Comparison of ENCODE assay signal across 10 cellular contexts in the genomic region with DNA sequence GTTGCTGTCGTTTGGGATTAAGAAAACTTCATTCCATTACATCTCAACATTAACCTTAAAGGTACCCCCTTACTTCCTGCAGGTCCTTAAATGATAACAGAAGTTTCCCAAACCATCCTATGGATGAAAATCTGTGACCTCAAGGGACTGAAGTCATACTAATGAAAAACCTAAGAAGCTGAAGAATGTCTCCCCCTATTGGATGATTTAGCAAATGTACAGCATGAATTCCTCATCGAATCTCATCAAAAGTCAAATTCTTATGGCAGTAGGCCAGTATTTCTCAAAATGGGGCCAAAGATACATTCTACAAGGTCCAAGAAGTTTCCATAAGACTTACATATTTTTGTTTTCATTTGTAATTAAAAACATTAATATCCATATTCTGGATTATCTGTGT. TPM values are rescaled to one million over a fixed set of nuclear protein-coding genes. Genes with fewer than 3 reads are reported as not detected.
A peak's percentile ranks its signal among the peaks of the same experiment; 100 is the strongest.
DNase-seq lines count a peak whose midpoint lies in the region; ATAC-seq, FAIRE-seq and TF ChIP-seq lines count a peak whose summit lies in the region.
"Had no signal": no experiment of that assay in that cellular context is flagged by ENCODE, and none has a peak within 500 bp of the region (broad histone marks: within the 10 kb centered on the region; RNA-seq: fewer than 3 reads in every experiment).

No MANE protein-coding gene starts in this region.

- no peaks in the 10 kb centered on the region for H3K79me1 ChIP-seq in mesendoderm (ENCODE audit: low read length)

- H3K27ac ChIP-seq in K562 (ENCODE audit: extremely low read depth, low read depth, low read length) (no peak overlapping the region), mesendoderm (ENCODE audit: low read depth, low read length) (no peak overlapping the region)

- no peak overlapping the region for H3K56ac ChIP-seq in mesendoderm (ENCODE audit: low read length)

- 0 out of 4 replicates have a peak, but pooled peaks of 1 of the 2 experiments have one; percentile 13 for TF ChIP-seq RAD21 in K562 (CRISPR knock-in tag; conservative IDR thresholded peaks at IDR 0.05 in 1 of 2, IDR thresholded peaks at IDR 0.05 in 1 of 2)

- POLR2A ChIA-PET in K562 (lab: Yijun Ruan, JAX) = interaction anchor here (0.8 kb wide), 1 partner anchor 12 kb away, joined by 4 read pairs; no protein-coding TSS in a partner anchor

- TF ChIP-seq CTCF in Calu3 (IDR thresholded peaks at IDR 0.05; ENCODE audit: unreplicated experiment) (peak; percentile 17), K562 (IDR thresholded peaks at IDR 0.05 in 2 of 3, conservative IDR thresholded peaks at IDR 0.05 in 1 of 3; ENCODE audit: insufficient read depth in 2 of 3, low read depth in 1 of 3, low read length in 3 of 3) (peak; percentile 21 to 37 (median 33); a peak in 3 of 6 replicates)

- H2AK5ac ChIP-seq in mesendoderm (ENCODE audit: low read length) = no peak overlapping the region

- no peaks in the 10 kb centered on the region; the same call in none of the 2 replicates for H3K9me3 ChIP-seq in K562 (replicated peaks; ENCODE audit: control insufficient read depth, insufficient read depth, low read depth, low read length)

- no peaks in the 10 kb centered on the region for H3K9me3 Mint-ChIP-seq in Calu3 (ENCODE audit: low read depth, unreplicated experiment)
- H3K9me3 Mint-ChIP-seq in activated T-helper 1 cell treated with anti-CD3 and anti-CD28 coated beads, Interleukin-12 subunit alpha, Interleukin-12 subunit beta, Interleukin-2, Interleukin-4 antibody, amounts not matched to agents 30 ng/mL and 10 ng/mL and 1 ng/mL, durations not matched to agents 14 hours and 24 hours and 36 hours = no peaks in the 10 kb centered on the region
- H3K9me3 Mint-ChIP-seq: naive thymus-derived CD8-positive, alpha-beta T cell had no signal

- no peaks in the 10 kb centered on the region for H4K20me1 ChIP-seq in K562 (replicated peaks; ENCODE audit: control insufficient read depth, insufficient read depth, low read length)

- no peak overlapping the region for H3K4me3 ChIP-seq in K562
- H3K4me3 ChIP-seq in mesendoderm (ENCODE audit: low read length) = no peak overlapping the region

- H2BK15ac ChIP-seq in mesendoderm (replicated peaks; ENCODE audit: low read depth) = no peak overlapping the region

- no peak overlapping the region for H2AFZ ChIP-seq in K562 (ENCODE audit: low read depth, low read length)

- no peak overlapping the region for H2BK120ac ChIP-seq in mesendoderm (ENCODE audit: low read depth, low read length)

- H4K8ac ChIP-seq in mesendoderm (ENCODE audit: low read depth, low read length) = no peak overlapping the region

- H3K36me3 ChIP-seq in K562 (ENCODE audit: control insufficient read depth, insufficient read depth, low read length) (peaks cover 83% of the 10 kb centered on the region), mesendoderm (ENCODE audit: control insufficient read depth, insufficient read depth, low read length) (peaks cover 12% of the 10 kb centered on the region)

- H3K18ac ChIP-seq in mesendoderm (ENCODE audit: low read length) = no peak overlapping the region

- H3K9ac ChIP-seq in K562 (ENCODE audit: insufficient read depth in 1 of 2, low read depth in 2 of 2, low read length in 2 of 2) (no peak overlapping the region), mesendoderm (ENCODE audit: low read length) (no peak overlapping the region)

- BruUV-seq in Calu3 (replicated peaks; lab: Mats Ljungman, UMichigan) = no TSS peak
- no TSS peak for BruUV-seq in K562 (replicated peaks; lab: Mats Ljungman, UMichigan)

- peaks cover 10% of the 10 kb centered on the region for H3K36me3 Mint-ChIP-seq in Calu3 (ENCODE audit: insufficient read depth, unreplicated experiment)
- H3K36me3 Mint-ChIP-seq in activated T-helper 1 cell treated with anti-CD3 and anti-CD28 coated beads, Interleukin-12 subunit alpha, Interleukin-12 subunit beta, Interleukin-2, Interleukin-4 antibody, amounts not matched to agents 30 ng/mL and 10 ng/mL and 1 ng/mL, durations not matched to agents 14 hours and 24 hours and 36 hours (ENCODE audit: low read depth) = peaks cover 59% of the 10 kb centered on the region

- no peaks in the 10 kb centered on the region for H3K27me3 Mint-ChIP-seq in Calu3 (ENCODE audit: unreplicated experiment)
- no peaks in the 10 kb centered on the region for H3K27me3 Mint-ChIP-seq in activated T-helper 1 cell treated with anti-CD3 and anti-CD28 coated beads, Interleukin-12 subunit alpha, Interleukin-12 subunit beta, Interleukin-2, Interleukin-4 antibody, amounts not matched to agents 30 ng/mL and 10 ng/mL and 1 ng/mL, durations not matched to agents 14 hours and 24 hours and 36 hours (ENCODE audit: insufficient read depth)
- H3K27me3 Mint-ChIP-seq: naive thymus-derived CD8-positive, alpha-beta T cell had no signal

- no peaks in the 10 kb centered on the region for H3K4me1 ChIP-seq in K562 (replicated peaks in 1 of 2; ENCODE audit: control insufficient read depth in 2 of 2, insufficient read depth in 2 of 2, low read length in 2 of 2)
- no peaks in the 10 kb centered on the region for H3K4me1 ChIP-seq in mesendoderm (ENCODE audit: control insufficient read depth, low read depth, low read length)

- ATAC-seq in K562 (no peak), GM18861 (IDR thresholded peaks at IDR 0.05; ENCODE audit: unreplicated experiment) (no peak), GM19035 (IDR thresholded peaks at IDR 0.05; ENCODE audit: unreplicated experiment) (no peak)
- ATAC-seq: naive thymus-derived CD8-positive, alpha-beta T cell had no signal

- no peak for TF ChIP-seq POLR2A in K562 (conservative IDR thresholded peaks at IDR 0.05)

- H3K79me2 ChIP-seq in K562 (ENCODE audit: control insufficient read depth, insufficient read depth, low read length) (peaks cover 16% of the 10 kb centered on the region), mesendoderm (ENCODE audit: control insufficient read depth, insufficient read depth, low read length) (no peaks in the 10 kb centered on the region)

- no peaks in the 10 kb centered on the region for H3K9me1 ChIP-seq in K562 (ENCODE audit: control insufficient read depth, insufficient read depth, low read length)

- no peak overlapping the region for H3K23ac ChIP-seq in mesendoderm (ENCODE audit: low read length)

- no peak overlapping the region for H2BK5ac ChIP-seq in mesendoderm (ENCODE audit: low read length)

- no peak overlapping the region for H3K4me3 Mint-ChIP-seq in Calu3 (ENCODE audit: low read depth, unreplicated experiment)
- no peak overlapping the region for H3K4me3 Mint-ChIP-seq in activated T-helper 1 cell treated with anti-CD3 and anti-CD28 coated beads, Interleukin-12 subunit alpha, Interleukin-12 subunit beta, Interleukin-2, Interleukin-4 antibody, amounts not matched to agents 30 ng/mL and 10 ng/mL and 1 ng/mL, durations not matched to agents 14 hours and 24 hours and 36 hours
- H3K4me3 Mint-ChIP-seq: naive thymus-derived CD8-positive, alpha-beta T cell had no signal

- H3K4me2 ChIP-seq in K562 (ENCODE audit: insufficient read depth, low read length) (no peak overlapping the region), mesendoderm (ENCODE audit: low read length) (no peak overlapping the region)

- intact Hi-C loops in Calu3 (cut with micrococcal nuclease; ENCODE audit: unreplicated experiment) (no loop called here), K562 (cut with micrococcal nuclease) (no loop called here)
- intact Hi-C loops in activated T-helper 1 cell treated with anti-CD3 and anti-CD28 coated beads, Interleukin-12 subunit alpha, Interleukin-12 subunit beta, Interleukin-2, Interleukin-4 antibody, amounts not matched to agents 30 ng/mL and 10 ng/mL and 1 ng/mL, durations not matched to agents 14 hours and 24 hours and 36 hours (cut with micrococcal nuclease) = loop anchor here (1.0 kb wide), 1 partner anchor 38 kb away; no protein-coding TSS in a partner anchor

- DNase-seq in Calu3 = no peak
- peak; percentile 34 to 52 for DNase-seq in Kasumi-1 (lab: John Stamatoyannopoulos, UW)
- DNase-seq in K562 (ENCODE audit: extremely low read depth in 1 of 4, low spot score in 3 of 4) = peak in 3 of 4 experiments; percentile 14 to 26 (median 25)
- peak; percentile 47 for DNase-seq in mesendoderm
- DNase-seq in activated T-helper 1 cell treated with anti-CD3 and anti-CD28 coated beads, Interleukin-12 subunit alpha, Interleukin-12 subunit beta, Interleukin-2, Interleukin-4 antibody, amounts not matched to agents 30 ng/mL and 10 ng/mL and 1 ng/mL, durations not matched to agents 14 hours and 24 hours and 36 hours (ENCODE audit: low spot score) = no peak
- no peak for DNase-seq in HPDE6-E6E7 (ENCODE audit: extremely low spot score)
- DNase-seq: NCI-H1436 treated with DMSO at 0.1 percent for 48 hours had no signal

- H3K27ac Mint-ChIP-seq in Calu3 (ENCODE audit: unreplicated experiment) = no peak overlapping the region
- H3K27ac Mint-ChIP-seq in activated T-helper 1 cell treated with anti-CD3 and anti-CD28 coated beads, Interleukin-12 subunit alpha, Interleukin-12 subunit beta, Interleukin-2, Interleukin-4 antibody, amounts not matched to agents 30 ng/mL and 10 ng/mL and 1 ng/mL, durations not matched to agents 14 hours and 24 hours and 36 hours = no peak overlapping the region
- H3K27ac Mint-ChIP-seq: naive thymus-derived CD8-positive, alpha-beta T cell had no signal

- no peak for FAIRE-seq in K562 (lab: Jason Lieb, UNC)

- WGBS in K562 (ENCODE audit: insufficient coverage, low coverage, missing lambda C conversion rate) = 39% methylated on average over 2 of the region's 2 CpGs
- WGBS in mesendoderm (ENCODE audit: extremely low coverage, insufficient coverage, low lambda C conversion rate) = no CpG with 5 or more reads among the region's 2 CpGs

- no peak overlapping the region for H3K4ac ChIP-seq in mesendoderm (ENCODE audit: low read depth, low read length)

- H3K27me3 ChIP-seq in K562 (ENCODE audit: control insufficient read depth in 2 of 2, insufficient read depth in 2 of 2, low read length in 2 of 2) = no peaks in the 10 kb centered on the region
- H3K27me3 ChIP-seq in mesendoderm (ENCODE audit: insufficient read depth, low read length, poor library complexity) = no peaks in the 10 kb centered on the region

- no peak for TF ChIP-seq EP300 in K562 (IDR thresholded peaks at IDR 0.05; ENCODE audit: low read length)

- no peak overlapping the region for H4K5ac ChIP-seq in mesendoderm (ENCODE audit: low read length)

- H3K4me1 Mint-ChIP-seq in Calu3 (ENCODE audit: low read depth, unreplicated experiment) = no peaks in the 10 kb centered on the region
- peaks cover 7% of the 10 kb centered on the region for H3K4me1 Mint-ChIP-seq in activated T-helper 1 cell treated with anti-CD3 and anti-CD28 coated beads, Interleukin-12 subunit alpha, Interleukin-12 subunit beta, Interleukin-2, Interleukin-4 antibody, amounts not matched to agents 30 ng/mL and 10 ng/mL and 1 ng/mL, durations not matched to agents 14 hours and 24 hours and 36 hours (ENCODE audit: low read depth)

- CTCF ChIA-PET in Calu3 (lab: Charles Lee) (interaction anchor here (0.6 to 1.6 kb wide), 2 partner anchors 37 to 987 kb away, joined by 3 to 5 read pairs; no protein-coding TSS in a partner anchor), K562 (lab: Yijun Ruan, JAX; ENCODE audit: low intra/inter-chr PET ratio) (interaction anchor here (0.9 kb wide), 1 partner anchor 54 kb away, joined by 3 read pairs; no protein-coding TSS in a partner anchor)

- in situ Hi-C loops in K562 (cut with MboI) = no loop called here

RNA-seq across cellular contexts. Expression of gene SCO1, which starts 13.5 kb away (rescaled TPM):
- 27.4 and 29.4 TPM in 2 replicates for total RNA-seq in Calu3 (2022)
- total RNA-seq in K562 (2011; cell fraction: chromatin; rRNA removed; ENCODE audit: low replicate concordance) = 15.9 and 22.9 TPM in 2 replicates
- 34.9 and 35.4 TPM in 2 replicates for total RNA-seq in K562 (2011; cell fraction: nucleolus; rRNA removed)
- 22.3 and 24.8 TPM in 2 replicates for total RNA-seq in K562 (2011; cell fraction: nucleoplasm; rRNA removed)
- total RNA-seq in K562 (2014; rRNA removed) = 40.9 and 51.1 TPM in 2 replicates
- total RNA-seq in K562 (2014; rRNA removed; fragmentation: Illumina TruSeq; extraction: Trizol) = 24.1 and 24.6 TPM in 2 replicates
- total RNA-seq in K562 (2015; rRNA removed; fragmentation: Illumina TruSeq; extraction: Trizol) = 19.7 and 20.5 TPM in 2 replicates
- total RNA-seq in K562 (2021) = 32.9 and 35.1 TPM in 2 replicates
- 17.3 and 22.1 TPM in 2 replicates for polyA plus RNA-seq in K562 (2011; rRNA removed)
- polyA plus RNA-seq in K562 (2011; cell fraction: cytosol; rRNA removed) = 10.0 and 13.6 TPM in 2 replicates
- polyA plus RNA-seq in K562 (2011; cell fraction: nucleus; rRNA removed) = 12.4 and 25.9 TPM in 2 replicates
- 9.6 and 13.6 TPM in 2 replicates for polyA plus RNA-seq in K562 (2012)
- 16.0 and 16.6 TPM in 2 replicates for polyA plus RNA-seq in K562 (2014; fragmentation: Illumina TruSeq; extraction: Trizol)
- polyA plus RNA-seq in K562 (2014; fragmentation: Nextera tagmentation; extraction: Ambion mirVana) = 1 to 10 TPM; 7.1 to 8.6 TPM
- 28.1 and 35.6 TPM in 2 replicates for polyA plus RNA-seq in K562 (2014; rRNA removed)
- polyA minus RNA-seq in K562 (2011; rRNA and poly(A)+ RNA removed) = 19.9 and 21.2 TPM in 2 replicates
- 9.2 and 13.8 TPM in 2 replicates for polyA minus RNA-seq in K562 (2011; cell fraction: cytosol; rRNA and poly(A)+ RNA removed)
- 27.3 and 33.8 TPM in 2 replicates for polyA minus RNA-seq in K562 (2011; cell fraction: nucleus; rRNA and poly(A)+ RNA removed)
- polyA plus RNA-seq in mesendoderm (2013, experiment 1 of 2) = 29.8 TPM
- polyA plus RNA-seq in mesendoderm (2013, experiment 2 of 2) = 29.2 TPM
- 42.0 and 43.7 TPM in 2 replicates for total RNA-seq in activated T-helper 1 cell treated with anti-CD3 and anti-CD28 coated beads, Interleukin-12 subunit alpha, Interleukin-12 subunit beta, Interleukin-2, Interleukin-4 antibody, amounts not matched to agents 30 ng/mL and 10 ng/mL and 1 ng/mL, durations not matched to agents 14 hours and 24 hours and 36 hours

RNA-seq across cellular contexts. Expression of gene ADPRM, which starts 13.5 kb away (rescaled TPM):
- total RNA-seq in Calu3 (2022) (3.2 and 4.2 TPM in 2 replicates), K562 (2014; rRNA removed) (4.0 and 4.7 TPM in 2 replicates), K562 (2014; rRNA removed; fragmentation: Illumina TruSeq; extraction: Trizol) (9.0 and 10.0 TPM in 2 replicates), K562 (2015; rRNA removed; fragmentation: Illumina TruSeq; extraction: Trizol) (4.6 and 5.2 TPM in 2 replicates), K562 (2021) (5.1 and 5.3 TPM in 2 replicates)
- total RNA-seq in K562 (2011; cell fraction: chromatin; rRNA removed; ENCODE audit: low replicate concordance) = 6.3 and 16.1 TPM in 2 replicates
- 5.8 and 6.8 TPM in 2 replicates for total RNA-seq in K562 (2011; cell fraction: nucleolus; rRNA removed)
- 5.5 and 8.9 TPM in 2 replicates for total RNA-seq in K562 (2011; cell fraction: nucleoplasm; rRNA removed)
- polyA plus RNA-seq in K562 (2011; rRNA removed) (11.4 and 11.5 TPM in 2 replicates), K562 (2014; fragmentation: Illumina TruSeq; extraction: Trizol) (6.0 and 6.2 TPM in 2 replicates), K562 (2014; fragmentation: Nextera tagmentation; extraction: Ambion mirVana) (10 to 100 TPM; 13.8 to 17.6 TPM), K562 (2014; rRNA removed) (5.5 and 5.6 TPM in 2 replicates)
- 3.9 and 8.4 TPM in 2 replicates for polyA plus RNA-seq in K562 (2011; cell fraction: cytosol; rRNA removed)
- polyA plus RNA-seq in K562 (2011; cell fraction: nucleus; rRNA removed) = 3.4 and 5.5 TPM in 2 replicates
- 5.6 and 10.6 TPM in 2 replicates for polyA plus RNA-seq in K562 (2012)
- polyA minus RNA-seq in K562 (2011; rRNA and poly(A)+ RNA removed) = 16.4 and 17.1 TPM in 2 replicates
- polyA minus RNA-seq in K562 (2011; cell fraction: cytosol; rRNA and poly(A)+ RNA removed) = 2.2 and 2.7 TPM in 2 replicates
- polyA minus RNA-seq in K562 (2011; cell fraction: nucleus; rRNA and poly(A)+ RNA removed) = 5.3 and 9.8 TPM in 2 replicates
- polyA plus RNA-seq in mesendoderm (2013, experiment 1 of 2) = 5.7 TPM
- polyA plus RNA-seq in mesendoderm (2013, experiment 2 of 2) = 5.7 TPM
- total RNA-seq in activated T-helper 1 cell treated with anti-CD3 and anti-CD28 coated beads, Interleukin-12 subunit alpha, Interleukin-12 subunit beta, Interleukin-2, Interleukin-4 antibody, amounts not matched to agents 30 ng/mL and 10 ng/mL and 1 ng/mL, durations not matched to agents 14 hours and 24 hours and 36 hours = 10.3 and 12.6 TPM in 2 replicates

RNA-seq across cellular contexts. Expression of gene MYH3, which starts 26.7 kb away (rescaled TPM):
- total RNA-seq in Calu3 (2022) (2.7 and 2.9 TPM in 2 replicates), K562 (2014; rRNA removed) (0.12 and 0.36 TPM in 2 replicates), K562 (2014; rRNA removed; fragmentation: Illumina TruSeq; extraction: Trizol) (0.38 and 0.44 TPM in 2 replicates), K562 (2015; rRNA removed; fragmentation: Illumina TruSeq; extraction: Trizol) (0.30 and 0.51 TPM in 2 replicates), K562 (2021) (0.07 and 0.35 TPM in 2 replicates)
- 2.1 and 3.5 TPM in 2 replicates for total RNA-seq in K562 (2011; cell fraction: chromatin; rRNA removed; ENCODE audit: low replicate concordance)
- total RNA-seq in K562 (2011; cell fraction: nucleolus; rRNA removed) = 2.7 and 3.3 TPM in 2 replicates
- total RNA-seq in K562 (2011; cell fraction: nucleoplasm; rRNA removed) = 1.6 and 2.5 TPM in 2 replicates
- polyA plus RNA-seq in K562 (2011; rRNA removed) (0.75 and 0.91 TPM in 2 replicates), K562 (2014; fragmentation: Illumina TruSeq; extraction: Trizol) (0.44 and 0.51 TPM in 2 replicates), K562 (2014; fragmentation: Nextera tagmentation; extraction: Ambion mirVana) (under 1 TPM in 1 of 2 experiments, not detected in 1; 0.31 TPM), K562 (2014; rRNA removed) (0.22 and 0.24 TPM in 2 replicates)
- 0.12 and 0.49 TPM in 2 replicates for polyA plus RNA-seq in K562 (2011; cell fraction: cytosol; rRNA removed)
- polyA plus RNA-seq in K562 (2011; cell fraction: nucleus; rRNA removed) = 1.7 and 2.6 TPM in 2 replicates
- polyA plus RNA-seq in K562 (2012) = 0.17 and 0.26 TPM in 2 replicates
- 0.21 and 0.90 TPM in 2 replicates for polyA minus RNA-seq in K562 (2011; rRNA and poly(A)+ RNA removed)
- polyA minus RNA-seq in K562 (2011; cell fraction: cytosol; rRNA and poly(A)+ RNA removed) = not detected in 2 replicates
- 0.78 and 1.3 TPM in 2 replicates for polyA minus RNA-seq in K562 (2011; cell fraction: nucleus; rRNA and poly(A)+ RNA removed)
- 1.1 TPM for polyA plus RNA-seq in mesendoderm (2013, experiment 1 of 2)
- 0.70 TPM for polyA plus RNA-seq in mesendoderm (2013, experiment 2 of 2)
- 6.5 and 7.3 TPM in 2 replicates for total RNA-seq in activated T-helper 1 cell treated with anti-CD3 and anti-CD28 coated beads, Interleukin-12 subunit alpha, Interleukin-12 subunit beta, Interleukin-2, Interleukin-4 antibody, amounts not matched to agents 30 ng/mL and 10 ng/mL and 1 ng/mL, durations not matched to agents 14 hours and 24 hours and 36 hours

RNA-seq across cellular contexts. Expression of gene TMEM220, which starts 46.0 kb away (rescaled TPM):
- total RNA-seq in Calu3 (2022) (not detected in 2 replicates), K562 (2014; rRNA removed) (not detected in 2 replicates), K562 (2014; rRNA removed; fragmentation: Illumina TruSeq; extraction: Trizol) (not detected in 2 replicates), K562 (2015; rRNA removed; fragmentation: Illumina TruSeq; extraction: Trizol) (not detected in 2 replicates), K562 (2021) (not detected in 2 replicates)
- total RNA-seq in K562 (2011; cell fraction: chromatin; rRNA removed; ENCODE audit: low replicate concordance) = not detected in 2 replicates
- not detected in 2 replicates for total RNA-seq in K562 (2011; cell fraction: nucleolus; rRNA removed)
- total RNA-seq in K562 (2011; cell fraction: nucleoplasm; rRNA removed) = not detected in 2 replicates
- polyA plus RNA-seq in K562 (2011; rRNA removed) (not detected in 2 replicates), K562 (2014; fragmentation: Illumina TruSeq; extraction: Trizol) (not detected in 2 replicates), K562 (2014; fragmentation: Nextera tagmentation; extraction: Ambion mirVana) (not detected), K562 (2014; rRNA removed) (not detected in 2 replicates)
- not detected in 2 replicates for polyA plus RNA-seq in K562 (2011; cell fraction: cytosol; rRNA removed)
- polyA plus RNA-seq in K562 (2011; cell fraction: nucleus; rRNA removed) = not detected in 2 replicates
- polyA plus RNA-seq in K562 (2012) = 0.03 and 0.25 TPM in 2 replicates
- polyA minus RNA-seq in K562 (2011; rRNA and poly(A)+ RNA removed) = not detected in 2 replicates
- polyA minus RNA-seq in K562 (2011; cell fraction: cytosol; rRNA and poly(A)+ RNA removed) = not detected in 2 replicates
- polyA minus RNA-seq in K562 (2011; cell fraction: nucleus; rRNA and poly(A)+ RNA removed) = not detected in 2 replicates
- 4.3 TPM for polyA plus RNA-seq in mesendoderm (2013, experiment 1 of 2)
- polyA plus RNA-seq in mesendoderm (2013, experiment 2 of 2) = 5.0 TPM
- total RNA-seq in activated T-helper 1 cell treated with anti-CD3 and anti-CD28 coated beads, Interleukin-12 subunit alpha, Interleukin-12 subunit beta, Interleukin-2, Interleukin-4 antibody, amounts not matched to agents 30 ng/mL and 10 ng/mL and 1 ng/mL, durations not matched to agents 14 hours and 24 hours and 36 hours = 0.98 and 1.3 TPM in 2 replicates

Comparison
In these comparisons a context has a peak if more than half of its experiments do, and no peak if none do; other contexts are left out.
1. DNase-seq: peak in Kasumi-1 (2 of 2), K562 (3 of 4) and mesendoderm (single experiment); none in Calu3 (single experiment), activated T-helper 1 cell treated with anti-CD3 and anti-CD28 coated beads, Interleukin-12 subunit alpha, Interleukin-12 subunit beta, Interleukin-2, Interleukin-4 antibody, amounts not matched to agents 30 ng/mL and 10 ng/mL and 1 ng/mL, durations not matched to agents 14 hours and 24 hours and 36 hours (single experiment) and HPDE6-E6E7 (single experiment).